In genomic region chr2:46937457-46937856, GRCh38 we compare ENCODE assay signal across 11 cellular contexts. TPM values are rescaled to one million over a fixed set of nuclear protein-coding genes. Genes with fewer than 3 reads are reported as not detected.
DNase-seq lines count a peak whose midpoint lies in the region; ATAC-seq, FAIRE-seq and TF ChIP-seq lines count a peak whose summit lies in the region.
"Had no signal": no experiment of that assay in that cellular context is flagged by ENCODE, and none has a peak within 500 bp of the region (broad histone marks: within the 10 kb centered on the region; RNA-seq: fewer than 3 reads in every experiment).

No MANE protein-coding gene starts in this region.

- in situ Hi-C loops in K562 (cut with MboI): no loop called here

- H3K27ac ChIP-seq in C4-2B (no peak overlapping the region), K562 (ENCODE audit: extremely low read depth, low read depth, low read length) (no peak overlapping the region)

- no peaks in the 10 kb centered on the region for H3K27me3 Mint-ChIP-seq in memory B cell
- H3K27me3 Mint-ChIP-seq: activated CD4-positive, alpha-beta T cell treated with anti-CD3 and anti-CD28 coated beads, Interleukin-2, amount 10 ng/mL, durations not matched to agents 7 days and 5 days had no signal

- 45% methylated on average over 4 of the region's 4 CpGs for WGBS in K562 (ENCODE audit: insufficient coverage, low coverage, missing lambda C conversion rate)

- ATAC-seq in K562 (no peak), memory B cell (ENCODE audit: low read depth) (no peak), GM18498 (IDR thresholded peaks at IDR 0.05; ENCODE audit: unreplicated experiment) (no peak), left colon (no peak)

- H3K4me3 ChIP-seq in H7 (ENCODE audit: insufficient read depth, low read depth, low read length): no peak overlapping the region
- H3K4me3 ChIP-seq in K562: no peak overlapping the region

- H4K20me1 ChIP-seq in K562 (replicated peaks; ENCODE audit: control insufficient read depth, insufficient read depth, low read length): no peaks in the 10 kb centered on the region

- FAIRE-seq in K562 (lab: Jason Lieb, UNC): peak; percentile 11

- TF ChIP-seq CTCF in C4-2B (conservative IDR thresholded peaks at IDR 0.05) (peak; percentile 32), K562 (IDR thresholded peaks at IDR 0.05 in 2 of 3, conservative IDR thresholded peaks at IDR 0.05 in 1 of 3; ENCODE audit: insufficient read depth in 2 of 3, low read depth in 1 of 3, low read length in 3 of 3) (peak in 1 of 3 experiments; percentile 41; a peak in 3 of 6 replicates)

- H3K79me2 ChIP-seq in K562 (ENCODE audit: control insufficient read depth, insufficient read depth, low read length): peaks cover 12% of the 10 kb centered on the region

- TF ChIP-seq EP300 in K562 (IDR thresholded peaks at IDR 0.05; ENCODE audit: low read length): no peak

- peak overlapping the region; percentile 12 for H3K27ac Mint-ChIP-seq in memory B cell
- H3K27ac Mint-ChIP-seq: activated CD4-positive, alpha-beta T cell treated with anti-CD3 and anti-CD28 coated beads, Interleukin-2, amount 10 ng/mL, durations not matched to agents 7 days and 5 days had no signal

- no peak overlapping the region for H2AFZ ChIP-seq in K562 (ENCODE audit: low read depth, low read length)

- POLR2A ChIA-PET in K562 (lab: Yijun Ruan, JAX): interaction anchor here (0.6 kb wide), 1 partner anchor 25 kb away, joined by 3 read pairs; no protein-coding TSS in a partner anchor

- H3K9me1 ChIP-seq in K562 (ENCODE audit: control insufficient read depth, insufficient read depth, low read length): no peaks in the 10 kb centered on the region

- BruUV-seq in K562 (replicated peaks; lab: Mats Ljungman, UMichigan): no TSS peak

- intact Hi-C loops in K562 (cut with micrococcal nuclease): no loop called here
- intact Hi-C loops in left colon (cut with DNase I, micrococcal nuclease): no loop called here

- peaks cover 10 to 26% of the 10 kb centered on the region in 2 experiments for H3K4me1 ChIP-seq in K562 (replicated peaks in 1 of 2; ENCODE audit: control insufficient read depth in 2 of 2, insufficient read depth in 2 of 2, low read length in 2 of 2)

- H3K36me3 ChIP-seq in H7 (replicated peaks; ENCODE audit: control insufficient read depth, insufficient read depth, low read length) (no peaks in the 10 kb centered on the region), K562 (ENCODE audit: control insufficient read depth, insufficient read depth, low read length) (no peaks in the 10 kb centered on the region)

- H3K4me3 Mint-ChIP-seq in memory B cell: no peak overlapping the region
- H3K4me3 Mint-ChIP-seq: activated CD4-positive, alpha-beta T cell treated with anti-CD3 and anti-CD28 coated beads, Interleukin-2, amount 10 ng/mL, durations not matched to agents 7 days and 5 days had no signal

- peaks cover 40% of the 10 kb centered on the region for H3K4me1 Mint-ChIP-seq in memory B cell

- H3K36me3 Mint-ChIP-seq in memory B cell: peaks cover 1% of the 10 kb centered on the region

- no peak overlapping the region for H3K4me2 ChIP-seq in K562 (ENCODE audit: insufficient read depth, low read length)

- TF ChIP-seq RAD21 in K562 (CRISPR knock-in tag; conservative IDR thresholded peaks at IDR 0.05 in 1 of 2, IDR thresholded peaks at IDR 0.05 in 1 of 2): no peak

- no peak for TF ChIP-seq POLR2A in K562 (conservative IDR thresholded peaks at IDR 0.05)

- no peak overlapping the region for H3K9ac ChIP-seq in K562 (ENCODE audit: insufficient read depth in 1 of 2, low read depth in 2 of 2, low read length in 2 of 2)

- H3K9me3 Mint-ChIP-seq in memory B cell: no peaks in the 10 kb centered on the region
- H3K9me3 Mint-ChIP-seq: activated CD4-positive, alpha-beta T cell treated with anti-CD3 and anti-CD28 coated beads, Interleukin-2, amount 10 ng/mL, durations not matched to agents 7 days and 5 days had no signal

- peak; percentile 22 for DNase-seq in H7
- no peak for DNase-seq in K562 (ENCODE audit: extremely low read depth in 1 of 4, low spot score in 3 of 4)
- DNase-seq in memory B cell (ENCODE audit: low spot score in 2 of 2): no peak
- no peak for DNase-seq in 8988T
- no peak for DNase-seq in stimulated activated CD4-positive, alpha-beta T cell treated with anti-CD3 and anti-CD28 coated beads, Interleukin-1b, Interleukin-23, amount 100 ng/mL, for 48 hours
- DNase-seq in left colon: no peak
- DNase-seq: activated CD4-positive, alpha-beta T cell treated with anti-CD3 and anti-CD28 coated beads, Interleukin-2, amount 10 ng/mL, durations not matched to agents 7 days and 5 days; effector CD8-positive, alpha-beta T cell; NCI-H2029 had no signal

- H3K27me3 ChIP-seq in H7 (ENCODE audit: control insufficient read depth, insufficient read depth, low read length): peaks cover 6% of the 10 kb centered on the region
- no peaks in the 10 kb centered on the region for H3K27me3 ChIP-seq in K562 (ENCODE audit: control insufficient read depth in 2 of 2, insufficient read depth in 2 of 2, low read length in 2 of 2)

- H3K9me3 ChIP-seq in K562 (replicated peaks; ENCODE audit: control insufficient read depth, insufficient read depth, low read depth, low read length): no peaks in the 10 kb centered on the region

- CTCF ChIA-PET in K562 (lab: Yijun Ruan, JAX; ENCODE audit: low intra/inter-chr PET ratio): no interaction called here

TF ChIP-seq in K562, 482 proteins besides CTCF, POLR2A, EP300 and RAD21 (continues in another document):
- no peak for TF ChIP-seq BRD4 (IDR thresholded peaks at IDR 0.05)
- TF ChIP-seq MLLT1 (IDR thresholded peaks at IDR 0.05): no peak
- TF ChIP-seq RFX7 (CRISPR knock-in tag; IDR thresholded peaks at IDR 0.05): no peak
- no peak for TF ChIP-seq SRSF7 (optimal IDR thresholded peaks at IDR 0.05; ENCODE audit: low read depth, low read length)
- no peak for TF ChIP-seq ASH1L (IDR thresholded peaks at IDR 0.05; ENCODE audit: borderline replicate concordance, low read depth, partially characterized antibody)
- TF ChIP-seq ZNF311 (CRISPR knock-in tag; IDR thresholded peaks at IDR 0.05): no peak
- TF ChIP-seq SPI1 (IDR thresholded peaks at IDR 0.05; ENCODE audit: borderline replicate concordance, low read depth, low read length): no peak

RNA-seq across cellular contexts. Expression of gene TTC7A, which starts 3.6 kb away (rescaled TPM):
- 14.5 and 17.4 TPM in 2 replicates for total RNA-seq in H7 (2014; rRNA removed; shearing (Covaris generic))
- 30.2 and 61.4 TPM in 2 replicates for total RNA-seq in K562 (2011; cell fraction: chromatin; rRNA removed; ENCODE audit: low replicate concordance)
- total RNA-seq in K562 (2011; cell fraction: nucleolus; rRNA removed): 25.0 and 33.5 TPM in 2 replicates
- 22.7 and 28.2 TPM in 2 replicates for total RNA-seq in K562 (2011; cell fraction: nucleoplasm; rRNA removed)
- 9.3 and 10.9 TPM in 2 replicates for total RNA-seq in K562 (2014; rRNA removed)
- 4.2 and 4.8 TPM in 2 replicates for total RNA-seq in K562 (2014; rRNA removed; fragmentation: Illumina TruSeq; extraction: Trizol)
- total RNA-seq in K562 (2015; rRNA removed; fragmentation: Illumina TruSeq; extraction: Trizol): 5.8 and 5.9 TPM in 2 replicates
- 14.5 and 15.0 TPM in 2 replicates for total RNA-seq in K562 (2021)
- 7.1 and 9.3 TPM in 2 replicates for polyA plus RNA-seq in K562 (2011; rRNA removed)
- polyA plus RNA-seq in K562 (2011; cell fraction: cytosol; rRNA removed): 5.9 and 9.1 TPM in 2 replicates
- polyA plus RNA-seq in K562 (2011; cell fraction: nucleus; rRNA removed): 26.0 and 36.1 TPM in 2 replicates
- polyA plus RNA-seq in K562 (2012): 10.1 and 12.3 TPM in 2 replicates
- 7.7 and 8.8 TPM in 2 replicates for polyA plus RNA-seq in K562 (2014; fragmentation: Illumina TruSeq; extraction: Trizol)
- polyA plus RNA-seq in K562 (2014; fragmentation: Nextera tagmentation; extraction: Ambion mirVana): under 1 TPM; 0.68 to 0.70 TPM
- 6.8 and 7.7 TPM in 2 replicates for polyA plus RNA-seq in K562 (2014; rRNA removed)
- polyA minus RNA-seq in K562 (2011; rRNA and poly(A)+ RNA removed): 7.8 and 7.9 TPM in 2 replicates
- polyA minus RNA-seq in K562 (2011; cell fraction: cytosol; rRNA and poly(A)+ RNA removed): 5.4 and 8.4 TPM in 2 replicates
- polyA minus RNA-seq in K562 (2011; cell fraction: nucleus; rRNA and poly(A)+ RNA removed): 16.6 and 18.9 TPM in 2 replicates
- 10 to 100 TPM; 37.1 to 43.4 TPM for total RNA-seq in left colon

RNA-seq across cellular contexts. Expression of gene MCFD2, which starts 21.9 kb away (rescaled TPM):
- total RNA-seq in H7 (2014; rRNA removed; shearing (Covaris generic)): 65.5 and 76.3 TPM in 2 replicates
- total RNA-seq in K562 (2011; cell fraction: chromatin; rRNA removed; ENCODE audit: low replicate concordance): 97.6 and 157 TPM in 2 replicates
- total RNA-seq in K562 (2011; cell fraction: nucleolus; rRNA removed): 127 and 128 TPM in 2 replicates
- total RNA-seq in K562 (2011; cell fraction: nucleoplasm; rRNA removed): 152 and 201 TPM in 2 replicates
- total RNA-seq in K562 (2014; rRNA removed): 78.6 and 82.9 TPM in 2 replicates
- total RNA-seq in K562 (2014; rRNA removed; fragmentation: Illumina TruSeq; extraction: Trizol): 99.4 and 117 TPM in 2 replicates
- total RNA-seq in K562 (2015; rRNA removed; fragmentation: Illumina TruSeq; extraction: Trizol): 95.8 and 100 TPM in 2 replicates
- total RNA-seq in K562 (2021): 115 and 125 TPM in 2 replicates
- polyA plus RNA-seq in K562 (2011; rRNA removed): 165 and 201 TPM in 2 replicates
- 73.3 and 94.0 TPM in 2 replicates for polyA plus RNA-seq in K562 (2011; cell fraction: cytosol; rRNA removed)
- 44.7 and 52.8 TPM in 2 replicates for polyA plus RNA-seq in K562 (2011; cell fraction: nucleus; rRNA removed)
- 122 and 156 TPM in 2 replicates for polyA plus RNA-seq in K562 (2012)
- polyA plus RNA-seq in K562 (2014; fragmentation: Illumina TruSeq; extraction: Trizol): 110 and 123 TPM in 2 replicates
- 100 to 1,000 TPM; 217 to 237 TPM for polyA plus RNA-seq in K562 (2014; fragmentation: Nextera tagmentation; extraction: Ambion mirVana)
- polyA plus RNA-seq in K562 (2014; rRNA removed): 94.0 and 99.3 TPM in 2 replicates
- 227 and 238 TPM in 2 replicates for polyA minus RNA-seq in K562 (2011; rRNA and poly(A)+ RNA removed)
- 45.9 and 53.0 TPM in 2 replicates for polyA minus RNA-seq in K562 (2011; cell fraction: cytosol; rRNA and poly(A)+ RNA removed)
- polyA minus RNA-seq in K562 (2011; cell fraction: nucleus; rRNA and poly(A)+ RNA removed): 34.2 and 54.3 TPM in 2 replicates
- total RNA-seq in left colon: 10 to 100 TPM; 41.2 to 41.7 TPM
